In the genomic region with DNA sequence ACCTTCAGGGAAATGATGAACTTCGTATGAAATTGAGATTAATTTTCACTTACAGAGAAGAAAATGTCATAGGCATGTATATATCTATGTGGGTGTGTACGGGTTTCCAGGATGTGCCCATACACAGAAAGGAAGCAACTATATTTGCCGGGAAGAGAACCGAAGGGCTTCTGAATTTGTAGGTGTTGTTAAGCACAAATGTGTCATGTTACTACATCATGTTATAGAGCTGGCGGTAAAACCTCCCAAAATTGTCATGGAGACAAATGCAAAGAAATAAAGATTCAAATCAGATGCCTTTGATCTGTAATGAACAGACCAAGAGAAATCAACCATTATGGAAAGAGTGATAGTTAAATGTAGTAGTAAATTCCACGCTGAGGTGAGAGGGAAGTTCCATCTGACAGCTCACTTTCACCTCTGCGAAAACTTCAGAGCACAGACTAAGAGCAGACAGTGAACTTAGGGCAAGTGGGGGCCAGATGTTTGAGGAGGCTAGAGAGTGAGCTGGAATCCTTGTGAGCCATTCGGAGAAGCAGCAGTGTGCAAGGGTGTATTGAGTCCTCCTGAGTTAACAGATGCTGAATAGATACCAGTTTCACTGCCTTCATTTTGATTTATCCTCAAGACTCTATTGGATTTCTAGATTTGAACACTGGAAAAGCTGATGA, we compare ENCODE assay signal across 8 cellular contexts.
DNase-seq lines count a peak whose midpoint lies in the region; ATAC-seq lines count a peak whose summit lies in the region.
"Not testable (repeated sequence)": the region's sequence is repeated elsewhere in the genome, so short reads cannot be mapped to it uniquely, and the experiment has no call there.

No MANE protein-coding gene starts in this region.

- H3K9me3 ChIP-seq in CD4-positive, CD25-positive, alpha-beta regulatory T cell (ENCODE audit: control insufficient read depth in 2 of 2, low read length in 2 of 2); T-helper 17 cell (ENCODE audit: control insufficient read depth, low read length, poor library complexity, severe bottlenecking): not testable (repeated sequence)

- POLR2A ChIA-PET in activated CD4-positive, alpha-beta memory T cell treated with anti-CD3 and anti-CD28 coated beads for 36 hours (lab: Charles Lee), result not testable (repeated sequence)

- not testable (repeated sequence) for DNase-seq in CD4-positive, CD25-positive, alpha-beta regulatory T cell; T-helper 17 cell; activated T-cell treated with anti-CD3 and anti-CD28 coated beads, Interleukin-2, amount 50 U/mL, for 4 hours; activated T-helper 2 cell treated with anti-CD3 and anti-CD28 coated beads, Interferon-gamma antibody, Interleukin-2, Interleukin-4, amounts not matched to agents 10 μg/mL and 5 μg/mL and 100 μg/mL, durations not matched to agents 14 hours and 24 hours and 36 hours (ENCODE audit: low spot score); natural killer cell treated with Interleukin-12 subunit alpha and Interleukin-12 subunit beta and Interleukin-15 and Interleukin-18, amount 100 ng/mL, for 72 hours (ENCODE audit: low spot score); stimulated activated naive CD8-positive, alpha-beta T cell treated with anti-CD3 and anti-CD28 coated beads, Interleukin-15, amount 100 ng/mL, for 72 hours
- peak; percentile 7 for DNase-seq in activated CD4-positive, alpha-beta memory T cell treated with anti-CD3 and anti-CD28 coated beads for 36 hours

- H3K27me3 ChIP-seq in CD4-positive, CD25-positive, alpha-beta regulatory T cell (ENCODE audit: control insufficient read depth, insufficient read depth, low read length), result not testable (repeated sequence)

- intact Hi-C loops in activated CD4-positive, alpha-beta memory T cell treated with anti-CD3 and anti-CD28 coated beads for 36 hours (cut with micrococcal nuclease); activated T-helper 2 cell treated with anti-CD3 and anti-CD28 coated beads, Interferon-gamma antibody, Interleukin-2, Interleukin-4, amounts not matched to agents 10 μg/mL and 5 μg/mL and 100 μg/mL, durations not matched to agents 14 hours and 24 hours and 36 hours (cut with micrococcal nuclease): not testable (repeated sequence)

- H3K9me3 Mint-ChIP-seq in CD4-positive, CD25-positive, alpha-beta regulatory T cell; activated CD4-positive, alpha-beta memory T cell treated with anti-CD3 and anti-CD28 coated beads for 36 hours; activated T-cell treated with anti-CD3 and anti-CD28 coated beads, Interleukin-2, amount 50 U/mL, for 4 hours; activated T-helper 2 cell treated with anti-CD3 and anti-CD28 coated beads, Interferon-gamma antibody, Interleukin-2, Interleukin-4, amounts not matched to agents 10 μg/mL and 5 μg/mL and 100 μg/mL, durations not matched to agents 14 hours and 24 hours and 36 hours; activated naive CD8-positive, alpha-beta T cell (ENCODE audit: low read depth); natural killer cell treated with Interleukin-12 subunit alpha and Interleukin-12 subunit beta and Interleukin-15 and Interleukin-18, amount 100 ng/mL, for 72 hours; stimulated activated naive CD8-positive, alpha-beta T cell treated with anti-CD3 and anti-CD28 coated beads, Interleukin-15, amount 100 ng/mL, for 72 hours: not testable (repeated sequence)

- not testable (repeated sequence) for H3K4me1 ChIP-seq in CD4-positive, CD25-positive, alpha-beta regulatory T cell (ENCODE audit: control insufficient read depth, insufficient read depth, low read length, poor library complexity, severe bottlenecking)

- H3K4me3 ChIP-seq in CD4-positive, CD25-positive, alpha-beta regulatory T cell (ENCODE audit: low read depth, low read length), result not testable (repeated sequence)

- ATAC-seq in CD4-positive, CD25-positive, alpha-beta regulatory T cell (ENCODE audit: low read depth in 2 of 2), result peak; percentile 45 to 69
- peak; percentile 63 for ATAC-seq in T-helper 17 cell
- ATAC-seq in activated T-cell treated with anti-CD3 and anti-CD28 coated beads, Interleukin-2, amount 50 U/mL, for 4 hours, result peak; percentile 89 to 93
- ATAC-seq in natural killer cell treated with Interleukin-12 subunit alpha and Interleukin-12 subunit beta and Interleukin-15 and Interleukin-18, amount 100 ng/mL, for 72 hours, result peak; percentile 52 to 75
- ATAC-seq in stimulated activated naive CD8-positive, alpha-beta T cell treated with anti-CD3 and anti-CD28 coated beads, Interleukin-15, amount 100 ng/mL, for 72 hours, result peak; percentile 91

- CTCF ChIA-PET in activated CD4-positive, alpha-beta memory T cell treated with anti-CD3 and anti-CD28 coated beads for 36 hours (lab: Charles Lee), result not testable (repeated sequence)

- H3K27me3 Mint-ChIP-seq in CD4-positive, CD25-positive, alpha-beta regulatory T cell; T-helper 17 cell; activated CD4-positive, alpha-beta memory T cell treated with anti-CD3 and anti-CD28 coated beads for 36 hours; activated T-cell treated with anti-CD3 and anti-CD28 coated beads, Interleukin-2, amount 50 U/mL, for 4 hours (ENCODE audit: low read depth); activated T-helper 2 cell treated with anti-CD3 and anti-CD28 coated beads, Interferon-gamma antibody, Interleukin-2, Interleukin-4, amounts not matched to agents 10 μg/mL and 5 μg/mL and 100 μg/mL, durations not matched to agents 14 hours and 24 hours and 36 hours (ENCODE audit: low read depth); activated naive CD8-positive, alpha-beta T cell; natural killer cell treated with Interleukin-12 subunit alpha and Interleukin-12 subunit beta and Interleukin-15 and Interleukin-18, amount 100 ng/mL, for 72 hours; stimulated activated naive CD8-positive, alpha-beta T cell treated with anti-CD3 and anti-CD28 coated beads, Interleukin-15, amount 100 ng/mL, for 72 hours: not testable (repeated sequence)

- H3K4me1 Mint-ChIP-seq in CD4-positive, CD25-positive, alpha-beta regulatory T cell; T-helper 17 cell; activated CD4-positive, alpha-beta memory T cell treated with anti-CD3 and anti-CD28 coated beads for 36 hours (ENCODE audit: low read depth); activated T-cell treated with anti-CD3 and anti-CD28 coated beads, Interleukin-2, amount 50 U/mL, for 4 hours (ENCODE audit: low read depth); activated T-helper 2 cell treated with anti-CD3 and anti-CD28 coated beads, Interferon-gamma antibody, Interleukin-2, Interleukin-4, amounts not matched to agents 10 μg/mL and 5 μg/mL and 100 μg/mL, durations not matched to agents 14 hours and 24 hours and 36 hours (ENCODE audit: low read depth); activated naive CD8-positive, alpha-beta T cell (ENCODE audit: low read depth); natural killer cell treated with Interleukin-12 subunit alpha and Interleukin-12 subunit beta and Interleukin-15 and Interleukin-18, amount 100 ng/mL, for 72 hours (ENCODE audit: low read depth in 2 of 2); stimulated activated naive CD8-positive, alpha-beta T cell treated with anti-CD3 and anti-CD28 coated beads, Interleukin-15, amount 100 ng/mL, for 72 hours: not testable (repeated sequence)

- H3K27ac Mint-ChIP-seq in CD4-positive, CD25-positive, alpha-beta regulatory T cell, result peak overlapping the region in 2 of 3 donors; percentile 26 to 56
- H3K27ac Mint-ChIP-seq in T-helper 17 cell; natural killer cell treated with Interleukin-12 subunit alpha and Interleukin-12 subunit beta and Interleukin-15 and Interleukin-18, amount 100 ng/mL, for 72 hours: not testable (repeated sequence)
- H3K27ac Mint-ChIP-seq in activated CD4-positive, alpha-beta memory T cell treated with anti-CD3 and anti-CD28 coated beads for 36 hours, result peak overlapping the region; percentile 86
- H3K27ac Mint-ChIP-seq in activated T-helper 2 cell treated with anti-CD3 and anti-CD28 coated beads, Interferon-gamma antibody, Interleukin-2, Interleukin-4, amounts not matched to agents 10 μg/mL and 5 μg/mL and 100 μg/mL, durations not matched to agents 14 hours and 24 hours and 36 hours, result peak overlapping the region; percentile 69
- peak overlapping the region; percentile 34 for H3K27ac Mint-ChIP-seq in activated naive CD8-positive, alpha-beta T cell
- peak overlapping the region in 1 of 2 donors; percentile 88 for H3K27ac Mint-ChIP-seq in stimulated activated naive CD8-positive, alpha-beta T cell treated with anti-CD3 and anti-CD28 coated beads, Interleukin-15, amount 100 ng/mL, for 72 hours

- not testable (repeated sequence) for H3K27ac ChIP-seq in CD4-positive, CD25-positive, alpha-beta regulatory T cell (ENCODE audit: insufficient read depth, low read length, poor library complexity, severe bottlenecking)

- H3K36me3 ChIP-seq in CD4-positive, CD25-positive, alpha-beta regulatory T cell (ENCODE audit: control insufficient read depth, insufficient read depth, low read length), result not testable (repeated sequence)

- peak overlapping the region in 1 of 4 donors; percentile 90 for H3K4me3 Mint-ChIP-seq in CD4-positive, CD25-positive, alpha-beta regulatory T cell
- not testable (repeated sequence) for H3K4me3 Mint-ChIP-seq in T-helper 17 cell; activated T-helper 2 cell treated with anti-CD3 and anti-CD28 coated beads, Interferon-gamma antibody, Interleukin-2, Interleukin-4, amounts not matched to agents 10 μg/mL and 5 μg/mL and 100 μg/mL, durations not matched to agents 14 hours and 24 hours and 36 hours (ENCODE audit: low read depth); activated naive CD8-positive, alpha-beta T cell; natural killer cell treated with Interleukin-12 subunit alpha and Interleukin-12 subunit beta and Interleukin-15 and Interleukin-18, amount 100 ng/mL, for 72 hours; stimulated activated naive CD8-positive, alpha-beta T cell treated with anti-CD3 and anti-CD28 coated beads, Interleukin-15, amount 100 ng/mL, for 72 hours
- H3K4me3 Mint-ChIP-seq in activated CD4-positive, alpha-beta memory T cell treated with anti-CD3 and anti-CD28 coated beads for 36 hours, result peak overlapping the region; percentile 12
- peak overlapping the region; percentile 11 for H3K4me3 Mint-ChIP-seq in activated T-cell treated with anti-CD3 and anti-CD28 coated beads, Interleukin-2, amount 50 U/mL, for 4 hours

- not testable (repeated sequence) for H3K36me3 Mint-ChIP-seq in CD4-positive, CD25-positive, alpha-beta regulatory T cell; T-helper 17 cell (ENCODE audit: low read depth); activated CD4-positive, alpha-beta memory T cell treated with anti-CD3 and anti-CD28 coated beads for 36 hours; activated T-cell treated with anti-CD3 and anti-CD28 coated beads, Interleukin-2, amount 50 U/mL, for 4 hours (ENCODE audit: insufficient read depth); activated T-helper 2 cell treated with anti-CD3 and anti-CD28 coated beads, Interferon-gamma antibody, Interleukin-2, Interleukin-4, amounts not matched to agents 10 μg/mL and 5 μg/mL and 100 μg/mL, durations not matched to agents 14 hours and 24 hours and 36 hours (ENCODE audit: low read depth); activated naive CD8-positive, alpha-beta T cell; natural killer cell treated with Interleukin-12 subunit alpha and Interleukin-12 subunit beta and Interleukin-15 and Interleukin-18, amount 100 ng/mL, for 72 hours
